In genomic region chr7:28605427-28605826, GRCh38 we compare ENCODE assay signal across 2 cellular contexts.
A peak's percentile ranks its signal among the peaks of the same experiment; 100 is the strongest.
TF ChIP-seq lines count a peak whose summit lies in the region.

No MANE protein-coding gene starts in this region.

TF ChIP-seq in liver, 16 proteins besides CTCF, POLR2A, EP300 and RAD21 (continued from another document):
- peak; percentile 12 for TF ChIP-seq MAX (IDR thresholded peaks at IDR 0.05)
TF ChIP-seq in liver: peak in this region for 3.

TF ChIP-seq in HepG2, 621 proteins besides CTCF, POLR2A, EP300 and RAD21 (continued from another document):
- TF ChIP-seq SMAD1 (CRISPR knock-in tag; IDR thresholded peaks at IDR 0.05; ENCODE audit: borderline replicate concordance, low read depth) = no peak
- no peak for TF ChIP-seq ZBTB26 (CRISPR knock-in tag; IDR thresholded peaks at IDR 0.05; ENCODE audit: borderline replicate concordance)
- no peak for TF ChIP-seq ZZZ3 (CRISPR knock-in tag; IDR thresholded peaks at IDR 0.05; ENCODE audit: borderline replicate concordance)
- TF ChIP-seq SKI (IDR thresholded peaks at IDR 0.05; ENCODE audit: partially characterized antibody) = no peak
- no peak for TF ChIP-seq ZNF446 (CRISPR knock-in tag; IDR thresholded peaks at IDR 0.05)
- no peak for TF ChIP-seq JUNB (CRISPR knock-in tag; IDR thresholded peaks at IDR 0.05; ENCODE audit: borderline replicate concordance)
- no peak for TF ChIP-seq TP53 (CRISPR knock-in tag; conservative IDR thresholded peaks at IDR 0.05)
- no peak for TF ChIP-seq FOSL2 (CRISPR knock-in tag; IDR thresholded peaks at IDR 0.05)
TF ChIP-seq in HepG2: peak in this region for 0.
